3 cellular contexts compared by ENCODE assay signal in the genomic region with DNA sequence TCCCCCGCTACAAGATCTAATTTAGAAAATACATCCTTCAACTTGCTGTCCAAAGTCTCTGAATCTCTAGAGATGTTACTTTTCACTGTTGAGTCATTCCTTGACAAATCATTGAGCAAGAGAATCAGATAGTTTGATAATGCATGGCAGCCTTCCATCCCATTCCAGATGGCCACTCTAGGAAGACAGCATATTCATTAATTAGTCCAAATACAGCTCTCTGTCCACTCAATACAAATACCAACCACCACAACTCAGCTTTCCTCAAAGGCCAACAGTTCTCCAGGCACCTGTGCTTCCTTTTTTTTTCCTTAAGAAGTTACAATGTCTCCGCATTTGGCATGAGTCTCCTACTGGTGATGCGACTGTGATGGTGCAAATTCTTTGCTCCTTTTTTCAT.
TF ChIP-seq lines count a peak whose summit lies in the region.

No MANE protein-coding gene starts in this region.

TF ChIP-seq in SK-N-SH treated with all-trans-retinoic acid at 6 μM for 48 hours, 23 proteins besides CTCF, POLR2A, EP300 and RAD21:
- TF ChIP-seq, protein P1, sequence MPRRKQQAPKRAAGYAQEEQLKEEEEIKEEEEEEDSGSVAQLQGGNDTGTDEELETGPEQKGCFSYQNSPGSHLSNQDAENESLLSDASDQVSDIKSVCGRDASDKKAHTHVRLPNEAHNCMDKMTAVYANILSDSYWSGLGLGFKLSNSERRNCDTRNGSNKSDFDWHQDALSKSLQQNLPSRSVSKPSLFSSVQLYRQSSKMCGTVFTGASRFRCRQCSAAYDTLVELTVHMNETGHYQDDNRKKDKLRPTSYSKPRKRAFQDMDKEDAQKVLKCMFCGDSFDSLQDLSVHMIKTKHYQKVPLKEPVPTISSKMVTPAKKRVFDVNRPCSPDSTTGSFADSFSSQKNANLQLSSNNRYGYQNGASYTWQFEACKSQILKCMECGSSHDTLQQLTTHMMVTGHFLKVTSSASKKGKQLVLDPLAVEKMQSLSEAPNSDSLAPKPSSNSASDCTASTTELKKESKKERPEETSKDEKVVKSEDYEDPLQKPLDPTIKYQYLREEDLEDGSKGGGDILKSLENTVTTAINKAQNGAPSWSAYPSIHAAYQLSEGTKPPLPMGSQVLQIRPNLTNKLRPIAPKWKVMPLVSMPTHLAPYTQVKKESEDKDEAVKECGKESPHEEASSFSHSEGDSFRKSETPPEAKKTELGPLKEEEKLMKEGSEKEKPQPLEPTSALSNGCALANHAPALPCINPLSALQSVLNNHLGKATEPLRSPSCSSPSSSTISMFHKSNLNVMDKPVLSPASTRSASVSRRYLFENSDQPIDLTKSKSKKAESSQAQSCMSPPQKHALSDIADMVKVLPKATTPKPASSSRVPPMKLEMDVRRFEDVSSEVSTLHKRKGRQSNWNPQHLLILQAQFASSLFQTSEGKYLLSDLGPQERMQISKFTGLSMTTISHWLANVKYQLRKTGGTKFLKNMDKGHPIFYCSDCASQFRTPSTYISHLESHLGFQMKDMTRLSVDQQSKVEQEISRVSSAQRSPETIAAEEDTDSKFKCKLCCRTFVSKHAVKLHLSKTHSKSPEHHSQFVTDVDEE (CRISPR knock-in tag; IDR thresholded peaks at IDR 0.05), result no peak; the same call in 1 of the 2 replicates
- peak; percentile 93 for TF ChIP-seq ISL1 (CRISPR knock-in tag; IDR thresholded peaks at IDR 0.05)
- TF ChIP-seq CSDC2 (CRISPR knock-in tag; IDR thresholded peaks at IDR 0.05), result peak; percentile 85; the same call in 1 of the 2 replicates
- TF ChIP-seq, protein P2, sequence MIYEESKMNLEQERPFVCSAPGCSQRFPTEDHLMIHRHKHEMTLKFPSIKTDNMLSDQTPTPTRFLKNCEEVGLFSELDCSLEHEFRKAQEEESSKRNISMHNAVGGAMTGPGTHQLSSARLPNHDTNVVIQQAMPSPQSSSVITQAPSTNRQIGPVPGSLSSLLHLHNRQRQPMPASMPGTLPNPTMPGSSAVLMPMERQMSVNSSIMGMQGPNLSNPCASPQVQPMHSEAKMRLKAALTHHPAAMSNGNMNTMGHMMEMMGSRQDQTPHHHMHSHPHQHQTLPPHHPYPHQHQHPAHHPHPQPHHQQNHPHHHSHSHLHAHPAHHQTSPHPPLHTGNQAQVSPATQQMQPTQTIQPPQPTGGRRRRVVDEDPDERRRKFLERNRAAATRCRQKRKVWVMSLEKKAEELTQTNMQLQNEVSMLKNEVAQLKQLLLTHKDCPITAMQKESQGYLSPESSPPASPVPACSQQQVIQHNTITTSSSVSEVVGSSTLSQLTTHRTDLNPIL (CRISPR knock-in tag; IDR thresholded peaks at IDR 0.05; ENCODE audit: low read depth), result 0 out of 2 replicates have a peak, but pooled peaks have one; percentile 51
- no peak for TF ChIP-seq BACH2 (CRISPR knock-in tag; IDR thresholded peaks at IDR 0.05; ENCODE audit: borderline replicate concordance)
- TF ChIP-seq TCF4 (CRISPR knock-in tag; IDR thresholded peaks at IDR 0.05; ENCODE audit: borderline replicate concordance), result peak; percentile 59; the same call in 1 of the 2 replicates
- 0 out of 2 replicates have a peak, but pooled peaks have one; percentile 7 for TF ChIP-seq GLIS3 (CRISPR knock-in tag; IDR thresholded peaks at IDR 0.05)
- peak; percentile 92; the same call in 1 of the 2 replicates for TF ChIP-seq SNAI2 (CRISPR knock-in tag; IDR thresholded peaks at IDR 0.05)
- TF ChIP-seq, protein P3, sequence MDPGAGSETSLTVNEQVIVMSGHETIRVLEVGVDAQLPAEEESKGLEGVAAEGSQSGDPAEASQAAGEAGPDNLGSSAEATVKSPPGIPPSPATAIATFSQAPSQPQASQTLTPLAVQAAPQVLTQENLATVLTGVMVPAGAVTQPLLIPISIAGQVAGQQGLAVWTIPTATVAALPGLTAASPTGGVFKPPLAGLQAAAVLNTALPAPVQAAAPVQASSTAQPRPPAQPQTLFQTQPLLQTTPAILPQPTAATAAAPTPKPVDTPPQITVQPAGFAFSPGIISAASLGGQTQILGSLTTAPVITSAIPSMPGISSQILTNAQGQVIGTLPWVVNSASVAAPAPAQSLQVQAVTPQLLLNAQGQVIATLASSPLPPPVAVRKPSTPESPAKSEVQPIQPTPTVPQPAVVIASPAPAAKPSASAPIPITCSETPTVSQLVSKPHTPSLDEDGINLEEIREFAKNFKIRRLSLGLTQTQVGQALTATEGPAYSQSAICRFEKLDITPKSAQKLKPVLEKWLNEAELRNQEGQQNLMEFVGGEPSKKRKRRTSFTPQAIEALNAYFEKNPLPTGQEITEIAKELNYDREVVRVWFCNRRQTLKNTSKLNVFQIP (CRISPR knock-in tag; IDR thresholded peaks at IDR 0.05; ENCODE audit: borderline replicate concordance, low read depth), result no peak

TF ChIP-seq in SK-N-SH, 30 proteins besides CTCF, POLR2A, EP300 and RAD21 (continued from another document):
- TF ChIP-seq, protein P4, sequence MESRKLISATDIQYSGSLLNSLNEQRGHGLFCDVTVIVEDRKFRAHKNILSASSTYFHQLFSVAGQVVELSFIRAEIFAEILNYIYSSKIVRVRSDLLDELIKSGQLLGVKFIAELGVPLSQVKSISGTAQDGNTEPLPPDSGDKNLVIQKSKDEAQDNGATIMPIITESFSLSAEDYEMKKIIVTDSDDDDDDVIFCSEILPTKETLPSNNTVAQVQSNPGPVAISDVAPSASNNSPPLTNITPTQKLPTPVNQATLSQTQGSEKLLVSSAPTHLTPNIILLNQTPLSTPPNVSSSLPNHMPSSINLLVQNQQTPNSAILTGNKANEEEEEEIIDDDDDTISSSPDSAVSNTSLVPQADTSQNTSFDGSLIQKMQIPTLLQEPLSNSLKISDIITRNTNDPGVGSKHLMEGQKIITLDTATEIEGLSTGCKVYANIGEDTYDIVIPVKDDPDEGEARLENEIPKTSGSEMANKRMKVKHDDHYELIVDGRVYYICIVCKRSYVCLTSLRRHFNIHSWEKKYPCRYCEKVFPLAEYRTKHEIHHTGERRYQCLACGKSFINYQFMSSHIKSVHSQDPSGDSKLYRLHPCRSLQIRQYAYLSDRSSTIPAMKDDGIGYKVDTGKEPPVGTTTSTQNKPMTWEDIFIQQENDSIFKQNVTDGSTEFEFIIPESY (IDR thresholded peaks at IDR 0.05; ENCODE audit: borderline replicate concordance, low read depth), result no peak
- TF ChIP-seq, protein P5, sequence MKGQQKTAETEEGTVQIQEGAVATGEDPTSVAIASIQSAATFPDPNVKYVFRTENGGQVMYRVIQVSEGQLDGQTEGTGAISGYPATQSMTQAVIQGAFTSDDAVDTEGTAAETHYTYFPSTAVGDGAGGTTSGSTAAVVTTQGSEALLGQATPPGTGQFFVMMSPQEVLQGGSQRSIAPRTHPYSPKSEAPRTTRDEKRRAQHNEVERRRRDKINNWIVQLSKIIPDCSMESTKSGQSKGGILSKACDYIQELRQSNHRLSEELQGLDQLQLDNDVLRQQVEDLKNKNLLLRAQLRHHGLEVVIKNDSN (IDR thresholded peaks at IDR 0.05; ENCODE audit: borderline replicate concordance, low read depth), result no peak
- TF ChIP-seq POLR2AphosphoS5 (IDR thresholded peaks at IDR 0.05; ENCODE audit: low read depth, low read length), result no peak

TF ChIP-seq in IMR-90, 13 proteins besides CTCF, POLR2A, EP300 and RAD21 (continued from another document):
- TF ChIP-seq, protein P6, sequence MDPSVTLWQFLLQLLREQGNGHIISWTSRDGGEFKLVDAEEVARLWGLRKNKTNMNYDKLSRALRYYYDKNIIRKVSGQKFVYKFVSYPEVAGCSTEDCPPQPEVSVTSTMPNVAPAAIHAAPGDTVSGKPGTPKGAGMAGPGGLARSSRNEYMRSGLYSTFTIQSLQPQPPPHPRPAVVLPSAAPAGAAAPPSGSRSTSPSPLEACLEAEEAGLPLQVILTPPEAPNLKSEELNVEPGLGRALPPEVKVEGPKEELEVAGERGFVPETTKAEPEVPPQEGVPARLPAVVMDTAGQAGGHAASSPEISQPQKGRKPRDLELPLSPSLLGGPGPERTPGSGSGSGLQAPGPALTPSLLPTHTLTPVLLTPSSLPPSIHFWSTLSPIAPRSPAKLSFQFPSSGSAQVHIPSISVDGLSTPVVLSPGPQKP (IDR thresholded peaks at IDR 0.05; ENCODE audit: borderline replicate concordance, low read depth, low read length), result no peak
- TF ChIP-seq, protein P7, sequence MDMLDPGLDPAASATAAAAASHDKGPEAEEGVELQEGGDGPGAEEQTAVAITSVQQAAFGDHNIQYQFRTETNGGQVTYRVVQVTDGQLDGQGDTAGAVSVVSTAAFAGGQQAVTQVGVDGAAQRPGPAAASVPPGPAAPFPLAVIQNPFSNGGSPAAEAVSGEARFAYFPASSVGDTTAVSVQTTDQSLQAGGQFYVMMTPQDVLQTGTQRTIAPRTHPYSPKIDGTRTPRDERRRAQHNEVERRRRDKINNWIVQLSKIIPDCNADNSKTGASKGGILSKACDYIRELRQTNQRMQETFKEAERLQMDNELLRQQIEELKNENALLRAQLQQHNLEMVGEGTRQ (IDR thresholded peaks at IDR 0.05; ENCODE audit: low read depth, low read length), result no peak
- no peak for TF ChIP-seq FOS (IDR thresholded peaks at IDR 0.05; ENCODE audit: low read depth, low read length)
